ENCODE assay signal across 19 cellular contexts in genomic region chr4:43496188-43496587, GRCh38.
DNase-seq lines count a peak whose midpoint lies in the region; ATAC-seq and TF ChIP-seq lines count a peak whose summit lies in the region.
"Had no signal": no experiment of that assay in that cellular context is flagged by ENCODE, and none has a peak within 500 bp of the region (broad histone marks: within the 10 kb centered on the region; RNA-seq: fewer than 3 reads in every experiment).

No MANE protein-coding gene starts in this region.

- BruUV-seq in IMR-90 (replicated peaks; lab: Mats Ljungman, UMichigan), result no TSS peak

- H3K23ac ChIP-seq in IMR-90 (ENCODE audit: low read depth, low read length), result no peak overlapping the region

- no peaks in the 10 kb centered on the region for H3K4me1 ChIP-seq in IMR-90 (ENCODE audit: control insufficient read depth, insufficient read depth, low read length)
- H3K4me1 ChIP-seq in upper lobe of left lung, result no peaks in the 10 kb centered on the region
- H3K4me1 ChIP-seq: HAP-1, left ventricle myocardium inferior had no signal

- H3K4me2 ChIP-seq in IMR-90 (ENCODE audit: low read depth, low read length), result peak overlapping the region; percentile 87

- TF ChIP-seq POLR2A in IMR-90 (IDR thresholded peaks at IDR 0.05; ENCODE audit: low read depth, low read length), result no peak
- TF ChIP-seq POLR2A in upper lobe of left lung (IDR thresholded peaks at IDR 0.05), result no peak

- in situ Hi-C loops in IMR-90 (cut with MboI; ENCODE audit: low sequenced_read_pairs), result no loop called here

- no peak overlapping the region for H2AFZ ChIP-seq in IMR-90 (replicated peaks; ENCODE audit: low read length, poor library complexity)

- dilution Hi-C loops in IMR-90 (cut with HindIII; ENCODE audit: low sequenced_read_pairs, unreplicated experiment), result no loop called here

- H2BK5ac ChIP-seq in IMR-90 (ENCODE audit: low read depth, low read length, poor library complexity, severe bottlenecking), result no peak overlapping the region

- H3K56ac ChIP-seq in IMR-90 (ENCODE audit: extremely low read depth, insufficient read depth, low read length), result no peak overlapping the region

- H4K91ac ChIP-seq in IMR-90 (ENCODE audit: insufficient read depth, low read depth, low read length), result no peak overlapping the region

- intact Hi-C loops in IMR-90 (cut with micrococcal nuclease), result no loop called here

- no peak overlapping the region for H2AK9ac ChIP-seq in IMR-90 (replicated peaks; ENCODE audit: low read depth, low read length, poor library complexity)

- no peaks in the 10 kb centered on the region for H4K20me1 ChIP-seq in IMR-90 (ENCODE audit: insufficient read depth, low read length)

- no peak overlapping the region for H2AK5ac ChIP-seq in IMR-90 (ENCODE audit: low read depth, low read length)

- no peak overlapping the region for H2BK15ac ChIP-seq in IMR-90 (ENCODE audit: low read depth, low read length)

- no peak overlapping the region for H4K5ac ChIP-seq in IMR-90 (ENCODE audit: low read depth, low read length)

- H3K4me3 ChIP-seq in IMR-90 (ENCODE audit: insufficient read depth, low read depth, low read length), result peak overlapping the region; percentile 24; the same call in 1 of the 2 replicates
- no peak overlapping the region for H3K4me3 ChIP-seq in fibroblast of the aortic adventitia (ENCODE audit: low read depth, low read length)
- H3K4me3 ChIP-seq in upper lobe of left lung, result no peak overlapping the region
- H3K4me3 ChIP-seq: HAP-1, left ventricle myocardium inferior had no signal

- H3K36me3 ChIP-seq in IMR-90 (ENCODE audit: control insufficient read depth, insufficient read depth, low read length) (no peaks in the 10 kb centered on the region), upper lobe of left lung (no peaks in the 10 kb centered on the region)
- H3K36me3 ChIP-seq: HAP-1, left ventricle myocardium inferior had no signal

- no peak for TF ChIP-seq EP300 in upper lobe of left lung (IDR thresholded peaks at IDR 0.05)

- no peaks in the 10 kb centered on the region for H3K27me3 ChIP-seq in IMR-90 (ENCODE audit: control insufficient read depth, insufficient read depth, low read length)
- no peaks in the 10 kb centered on the region for H3K27me3 ChIP-seq in upper lobe of left lung

- POLR2A ChIA-PET in IMR-90 (lab: Charles Lee; ENCODE audit: unreplicated experiment), result no interaction called here

- H3K14ac ChIP-seq in IMR-90 (replicated peaks; ENCODE audit: low read depth, low read length), result no peak overlapping the region

- DNase-seq in IMR-90 (peak; percentile 4), fibroblast of the aortic adventitia (ENCODE audit: low read depth) (peak; percentile 12), upper lobe of left lung (no peak), NCI-H82 (lab: John Stamatoyannopoulos, UW) (no peak)
- DNase-seq: activated naive CD4-positive, alpha-beta T cell treated with anti-CD3 and anti-CD28 coated beads, Interleukin-2, amount 50 U/mL, for 16 hours; activated T-cell treated with anti-CD3 and anti-CD28 coated beads for 4 hours; DMS79; left ventricle myocardium inferior; NCI-H187 treated with DMSO at 0.1 percent for 48 hours; NCI-H69; stimulated activated CD4-positive, alpha-beta T cell treated with anti-CD3 and anti-CD28 coated beads, Interleukin-12 subunit alpha, Interleukin-12 subunit beta, amount 100 ng/mL, for 4 hours; stimulated activated naive CD8-positive, alpha-beta T cell treated with anti-CD3 and anti-CD28 coated beads, Interleukin-15, amount 100 ng/mL, for 72 hours; T-helper 17 cell had no signal

- H3K9me3 ChIP-seq in IMR-90 (ENCODE audit: control insufficient read depth, insufficient read depth, low read length) (no peaks in the 10 kb centered on the region), upper lobe of left lung (no peaks in the 10 kb centered on the region)
- H3K9me3 ChIP-seq: HAP-1, left ventricle myocardium inferior had no signal

- H3K9me1 ChIP-seq in IMR-90 (ENCODE audit: insufficient read depth, low read length), result no peaks in the 10 kb centered on the region

- CTCF ChIA-PET in IMR-90 (lab: Yijun Ruan, JAX), result no interaction called here

- H3K9ac ChIP-seq in IMR-90 (ENCODE audit: low read depth, low read length), result no peak overlapping the region

- H3K18ac ChIP-seq in IMR-90 (ENCODE audit: low read depth, low read length), result no peak overlapping the region

- ATAC-seq in GM18508 (IDR thresholded peaks at IDR 0.05; ENCODE audit: insufficient read depth, unreplicated experiment), result peak; percentile 78
- ATAC-seq in GM21528 (IDR thresholded peaks at IDR 0.05; ENCODE audit: low FRiP score, unreplicated experiment), result peak; percentile 66
- no peak for ATAC-seq in IMR-90 (ENCODE audit: low read depth)
- ATAC-seq in upper lobe of left lung (ENCODE audit: low FRiP score in 2 of 2), result no peak
- no peak for ATAC-seq in HG03520 (IDR thresholded peaks at IDR 0.05; ENCODE audit: unreplicated experiment)
- no peak for ATAC-seq in GM19455 (IDR thresholded peaks at IDR 0.05; ENCODE audit: unreplicated experiment)
- ATAC-seq: activated CD4-positive, CD25-positive, alpha-beta regulatory T cell treated with anti-CD3 and anti-CD28 coated beads, Interleukin-2, amount 50 U/mL, for 24 hours; stimulated activated naive CD8-positive, alpha-beta T cell treated with anti-CD3 and anti-CD28 coated beads, Interleukin-15, amount 100 ng/mL, for 72 hours; T-helper 17 cell had no signal

- H3K79me1 ChIP-seq in IMR-90 (ENCODE audit: low read depth in 1 of 2, low read length in 2 of 2), result no peaks in the 10 kb centered on the region

- TF ChIP-seq CTCF in IMR-90 (conservative IDR thresholded peaks at IDR 0.05; ENCODE audit: low read depth, low read length) (no peak), fibroblast of the aortic adventitia (IDR thresholded peaks at IDR 0.05; ENCODE audit: insufficient read depth, low read length) (no peak), upper lobe of left lung (IDR thresholded peaks at IDR 0.05) (no peak)

- H4K8ac ChIP-seq in IMR-90 (ENCODE audit: low read depth in 2 of 2, low read length in 2 of 2), result no peak overlapping the region

- no peak overlapping the region for H3K4ac ChIP-seq in IMR-90 (ENCODE audit: low read depth, low read length)

- no peak overlapping the region for H2BK120ac ChIP-seq in IMR-90 (ENCODE audit: low read depth, low read length)

- no peak overlapping the region for H2BK20ac ChIP-seq in IMR-90 (ENCODE audit: low read depth, low read length)

- H3K27ac ChIP-seq in IMR-90 (ENCODE audit: insufficient read depth, low read length), result no peak overlapping the region
- no peak overlapping the region for H3K27ac ChIP-seq in upper lobe of left lung
- H3K27ac ChIP-seq: left ventricle myocardium inferior had no signal

- TF ChIP-seq RAD21 in IMR-90 (IDR thresholded peaks at IDR 0.05; ENCODE audit: low read length), result no peak

TF ChIP-seq in IMR-90, 13 proteins besides CTCF, POLR2A, EP300 and RAD21:
- TF ChIP-seq, protein P1, sequence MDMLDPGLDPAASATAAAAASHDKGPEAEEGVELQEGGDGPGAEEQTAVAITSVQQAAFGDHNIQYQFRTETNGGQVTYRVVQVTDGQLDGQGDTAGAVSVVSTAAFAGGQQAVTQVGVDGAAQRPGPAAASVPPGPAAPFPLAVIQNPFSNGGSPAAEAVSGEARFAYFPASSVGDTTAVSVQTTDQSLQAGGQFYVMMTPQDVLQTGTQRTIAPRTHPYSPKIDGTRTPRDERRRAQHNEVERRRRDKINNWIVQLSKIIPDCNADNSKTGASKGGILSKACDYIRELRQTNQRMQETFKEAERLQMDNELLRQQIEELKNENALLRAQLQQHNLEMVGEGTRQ (IDR thresholded peaks at IDR 0.05; ENCODE audit: low read depth, low read length), result no peak
- TF ChIP-seq RCOR1 (IDR thresholded peaks at IDR 0.05; ENCODE audit: insufficient replicate concordance, low read length) (no peak), MAFK (IDR thresholded peaks at IDR 0.05; ENCODE audit: low read depth, low read length) (no peak), SMC3 (IDR thresholded peaks at IDR 0.05; ENCODE audit: low read depth, low read length) (no peak), FOS (IDR thresholded peaks at IDR 0.05; ENCODE audit: low read depth, low read length) (no peak), MAZ (IDR thresholded peaks at IDR 0.05; ENCODE audit: borderline replicate concordance, low read depth, low read length) (no peak), MXI1 (IDR thresholded peaks at IDR 0.05; ENCODE audit: borderline replicate concordance, low read depth, low read length) (no peak), CHD1 (IDR thresholded peaks at IDR 0.05; ENCODE audit: low read depth, low read length) (no peak), RFX5 (IDR thresholded peaks at IDR 0.05; ENCODE audit: low read depth, low read length) (no peak), BHLHE40 (IDR thresholded peaks at IDR 0.05; ENCODE audit: low read depth, low read length) (no peak), CEBPB (IDR thresholded peaks at IDR 0.05; ENCODE audit: low read depth, low read length) (no peak), NFE2L2 (IDR thresholded peaks at IDR 0.05; ENCODE audit: low read depth, low read length) (no peak)
- TF ChIP-seq, protein P2, sequence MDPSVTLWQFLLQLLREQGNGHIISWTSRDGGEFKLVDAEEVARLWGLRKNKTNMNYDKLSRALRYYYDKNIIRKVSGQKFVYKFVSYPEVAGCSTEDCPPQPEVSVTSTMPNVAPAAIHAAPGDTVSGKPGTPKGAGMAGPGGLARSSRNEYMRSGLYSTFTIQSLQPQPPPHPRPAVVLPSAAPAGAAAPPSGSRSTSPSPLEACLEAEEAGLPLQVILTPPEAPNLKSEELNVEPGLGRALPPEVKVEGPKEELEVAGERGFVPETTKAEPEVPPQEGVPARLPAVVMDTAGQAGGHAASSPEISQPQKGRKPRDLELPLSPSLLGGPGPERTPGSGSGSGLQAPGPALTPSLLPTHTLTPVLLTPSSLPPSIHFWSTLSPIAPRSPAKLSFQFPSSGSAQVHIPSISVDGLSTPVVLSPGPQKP (IDR thresholded peaks at IDR 0.05; ENCODE audit: borderline replicate concordance, low read depth, low read length), result no peak
TF ChIP-seq in IMR-90: peak in this region for 0.

Comparison
In these comparisons a context has a peak if more than half of its experiments do, and no peak if none do; other contexts are left out.
1. ATAC-seq: peak in GM18508 (single experiment) and GM21528 (single experiment); none in IMR-90 (single experiment), upper lobe of left lung (0 of 2), HG03520 (single experiment) and GM19455 (single experiment).
2. DNase-seq: peak in IMR-90 (single experiment) and fibroblast of the aortic adventitia (single experiment); none in upper lobe of left lung (0 of 2) and NCI-H82 (single experiment).